Comparison of ENCODE assay signal across 24 cellular contexts in the genomic region with DNA sequence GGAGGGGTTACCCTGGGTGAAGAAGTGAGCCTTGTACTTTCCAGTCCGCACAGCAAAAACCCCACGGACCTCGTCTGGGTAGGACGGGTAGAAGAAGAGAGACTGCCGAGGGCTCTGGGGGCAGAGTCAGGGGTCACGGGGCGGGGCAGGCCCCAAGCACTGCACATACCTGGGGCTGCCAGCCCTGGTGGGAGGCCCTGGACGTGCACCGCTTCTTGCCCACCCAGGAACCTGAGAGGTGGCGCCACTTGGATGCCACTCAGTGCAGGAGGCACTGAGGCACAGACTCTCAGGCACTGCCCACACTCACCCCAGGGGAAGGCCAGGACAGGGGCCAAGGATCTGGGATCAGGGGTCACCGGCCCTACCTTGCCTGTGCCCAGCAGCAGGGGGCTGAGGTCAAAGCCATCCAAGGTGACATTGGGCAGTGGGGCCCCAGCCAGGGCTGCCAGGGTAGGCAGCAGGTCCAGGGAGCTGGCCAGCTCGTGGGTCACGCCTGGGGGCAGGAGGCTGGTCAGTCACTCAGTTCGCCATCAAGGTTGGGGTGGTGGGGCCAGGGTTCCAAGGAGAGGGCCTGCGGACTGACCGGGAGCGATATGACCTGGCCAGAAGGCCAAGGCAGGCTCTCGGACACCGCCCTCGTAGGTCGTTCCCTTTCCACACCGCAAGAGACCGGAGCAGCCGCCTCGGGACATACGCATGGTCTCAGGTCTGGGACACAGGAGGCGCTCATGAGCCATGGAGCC. TPM values are rescaled to one million over a fixed set of nuclear protein-coding genes. Genes with fewer than 3 reads are reported as not detected.
DNase-seq lines count a peak whose midpoint lies in the region; ATAC-seq, FAIRE-seq and TF ChIP-seq lines count a peak whose summit lies in the region.
"Had no signal": no experiment of that assay in that cellular context is flagged by ENCODE, and none has a peak within 500 bp of the region (broad histone marks: within the 10 kb centered on the region; RNA-seq: fewer than 3 reads in every experiment).

No MANE protein-coding gene starts in this region.

- in situ Hi-C loops in GM13977 (cut with MboI; ENCODE audit: low pct_unique_long_range_greater_than_20kb, low sequenced_read_pairs, unreplicated experiment) = no loop called here

- no peaks in the 10 kb centered on the region for H3K9me3 ChIP-seq in CD4-positive, alpha-beta T cell (ENCODE audit: control insufficient read depth, low read length)
- no peaks in the 10 kb centered on the region for H3K9me3 ChIP-seq in WERI-Rb-1 (ENCODE audit: severe bottlenecking)
- H3K9me3 ChIP-seq: breast epithelium, vagina had no signal

- ATAC-seq in CD4-positive, alpha-beta T cell (ENCODE audit: poor library complexity) = no peak
- no peak for ATAC-seq in HG02840 (IDR thresholded peaks at IDR 0.05; ENCODE audit: low FRiP score, unreplicated experiment)
- ATAC-seq: effector memory CD8-positive, alpha-beta T cell; stimulated activated naive B cell treated with anti-CD40 and anti-IgM and Interleukin-4, amounts not matched to agents 10 μg/mL and 1 μg/mL and 100 μg/mL, for 72 hours had no signal

- peaks cover 47% of the 10 kb centered on the region for H3K4me1 Mint-ChIP-seq in CD4-positive, alpha-beta T cell (ENCODE audit: low read depth)

- POLR2A ChIA-PET in CD4-positive, alpha-beta T cell (lab: Charles Lee) = no interaction called here

- peaks cover 30% of the 10 kb centered on the region for H3K36me3 Mint-ChIP-seq in CD4-positive, alpha-beta T cell (ENCODE audit: low read depth)
- H3K36me3 Mint-ChIP-seq: activated naive CD8-positive, alpha-beta T cell had no signal

- no peaks in the 10 kb centered on the region for H3K9me3 Mint-ChIP-seq in CD4-positive, alpha-beta T cell
- H3K9me3 Mint-ChIP-seq: effector memory CD8-positive, alpha-beta T cell; memory B cell; stimulated activated naive B cell treated with anti-CD40 and anti-IgM and Interleukin-4, amounts not matched to agents 10 μg/mL and 1 μg/mL and 100 μg/mL, for 72 hours had no signal

- no peak overlapping the region for H3K27ac ChIP-seq in CD4-positive, alpha-beta T cell (ENCODE audit: low read depth, low read length)
- H3K27ac ChIP-seq in WERI-Rb-1 = no peak overlapping the region
- H3K27ac ChIP-seq: breast epithelium, vagina had no signal

- FAIRE-seq in H54 (lab: Jason Lieb, UNC) = no peak

- intact Hi-C loops in CD4-positive, alpha-beta T cell (cut with DNase I, micrococcal nuclease) = no loop called here

- peak overlapping the region; percentile 62 for H3K4me3 Mint-ChIP-seq in CD4-positive, alpha-beta T cell

- H3K27me3 Mint-ChIP-seq in CD4-positive, alpha-beta T cell = no peaks in the 10 kb centered on the region
- H3K27me3 Mint-ChIP-seq: activated naive CD8-positive, alpha-beta T cell; effector memory CD8-positive, alpha-beta T cell; memory B cell; stimulated activated naive B cell treated with anti-CD40 and anti-IgM and Interleukin-4, amounts not matched to agents 10 μg/mL and 1 μg/mL and 100 μg/mL, for 72 hours had no signal

- CTCF ChIA-PET in CD4-positive, alpha-beta T cell (lab: Charles Lee) = interaction anchor here (2.7 kb wide), 1 partner anchor 100 kb away, joined by 9 read pairs; the partner anchor contains the start of gene SCO2

- DNase-seq in CD4-positive, alpha-beta T cell = no peak
- DNase-seq in GM13977 (ENCODE audit: low spot score) = no peak
- DNase-seq in WERI-Rb-1 = no peak
- DNase-seq in lung microvascular endothelial cell (ENCODE audit: low read depth in 2 of 2) = peak; percentile 35 to 60
- no peak for DNase-seq in activated CD4-positive, alpha-beta T cell treated with anti-CD3 and anti-CD28 coated beads for 48 hours
- DNase-seq in H54 (ENCODE audit: insufficient read length, low spot score) = no peak
- DNase-seq in activated gamma-delta T cell (lab: John Stamatoyannopoulos, UW) = no peak
- DNase-seq: activated CD4-positive, CD25-positive, alpha-beta regulatory T cell; activated CD8-positive, alpha-beta memory T cell treated with anti-CD3 and anti-CD28 coated beads, Interleukin-2, amount 50 U/mL, for 4 hours; AML-193; DMS153; effector memory CD8-positive, alpha-beta T cell; foreskin fibroblast; HCEC 1CT; KG1; NCI-H1417 treated with DMSO at 0.1 percent for 48 hours; stimulated activated naive B cell treated with anti-CD40 and anti-IgM and Interleukin-4, amounts not matched to agents 10 μg/mL and 1 μg/mL and 100 μg/mL, for 72 hours; SW 1271 had no signal

- H3K36me3 ChIP-seq in WERI-Rb-1 = peaks cover 2% of the 10 kb centered on the region; the same call in 1 of the 2 replicates
- H3K36me3 ChIP-seq: breast epithelium, vagina had no signal

- TF ChIP-seq POLR2A in H54 (IDR thresholded peaks at IDR 0.05; ENCODE audit: low read depth, low read length) = no peak

- TF ChIP-seq CTCF in CD4-positive, alpha-beta T cell (IDR thresholded peaks at IDR 0.05) = no peak
- TF ChIP-seq CTCF in GM13977 (IDR thresholded peaks at IDR 0.05; ENCODE audit: extremely low read depth, insufficient read depth, missing control alignments) (peak; percentile 22), WERI-Rb-1 (IDR thresholded peaks at IDR 0.05; ENCODE audit: low read depth, low read length) (peak; percentile 57; the same call in 1 of the 2 replicates)

- H3K4me3 ChIP-seq in WERI-Rb-1 (ENCODE audit: low read depth, low read length) = no peak overlapping the region
- H3K4me3 ChIP-seq: skin epidermis, vagina had no signal

- H3K27me3 ChIP-seq in CD4-positive, alpha-beta T cell (ENCODE audit: control insufficient read depth, insufficient read depth, low read length) = no peaks in the 10 kb centered on the region
- H3K27me3 ChIP-seq in WERI-Rb-1 (ENCODE audit: insufficient read depth, low read depth, severe bottlenecking) = no peaks in the 10 kb centered on the region
- H3K27me3 ChIP-seq: breast epithelium, vagina had no signal

- no peak overlapping the region for H3K27ac Mint-ChIP-seq in CD4-positive, alpha-beta T cell

RNA-seq across cellular contexts. Expression of gene ARSA, which starts 2.2 kb away (rescaled TPM):
- 10 to 100 TPM; 52.3 to 54.4 TPM for total RNA-seq in CD4-positive, alpha-beta T cell
- 8.7 and 11.3 TPM in 2 replicates for total RNA-seq in lung microvascular endothelial cell

RNA-seq across cellular contexts. Expression of gene MAPK8IP2, which starts 25.1 kb away (rescaled TPM):
- under 1 TPM; 0.31 to 0.52 TPM for total RNA-seq in CD4-positive, alpha-beta T cell
- 0.20 and 0.22 TPM in 2 replicates for total RNA-seq in lung microvascular endothelial cell

RNA-seq across cellular contexts. Expression of gene CHKB, which starts 43.1 kb away (rescaled TPM):
- total RNA-seq in CD4-positive, alpha-beta T cell = 100 to 1,000 TPM; 152 to 156 TPM
- 20.5 and 25.4 TPM in 2 replicates for total RNA-seq in lung microvascular endothelial cell

RNA-seq across cellular contexts. Expression of gene SHANK3, which starts 46.9 kb away (rescaled TPM):
- not detected for total RNA-seq in CD4-positive, alpha-beta T cell
- 7.6 and 11.5 TPM in 2 replicates for total RNA-seq in lung microvascular endothelial cell

RNA-seq across cellular contexts. Expression of gene CPT1B, which starts 47.5 kb away (rescaled TPM):
- total RNA-seq in CD4-positive, alpha-beta T cell = 10 to 100 TPM; 59.1 to 68.3 TPM
- 1.5 and 5.2 TPM in 2 replicates for total RNA-seq in lung microvascular endothelial cell

Comparison
In these comparisons a context has a peak if more than half of its experiments do, and no peak if none do; other contexts are left out.
1. DNase-seq: peak in lung microvascular endothelial cell (2 of 2); none in CD4-positive, alpha-beta T cell (0 of 10), GM13977 (single experiment), WERI-Rb-1 (single experiment), activated CD4-positive, alpha-beta T cell treated with anti-CD3 and anti-CD28 coated beads for 48 hours (single experiment), H54 (single experiment) and activated gamma-delta T cell (single experiment).